ENCODE assay signal across 2 cellular contexts in genomic region chr1:56548566-56548965, GRCh38.
TF ChIP-seq lines count a peak whose summit lies in the region.

No MANE protein-coding gene starts in this region.

TF ChIP-seq in SK-N-SH, 30 proteins besides CTCF, POLR2A, EP300 and RAD21 (continued from another document):
- peak; percentile 16; the same call in 1 of the 2 replicates for TF ChIP-seq PBX3 (IDR thresholded peaks at IDR 0.05)
- no peak for TF ChIP-seq RCOR1 (IDR thresholded peaks at IDR 0.05; ENCODE audit: low read length)
- 0 out of 2 replicates have a peak, but pooled peaks have one; percentile 21 for TF ChIP-seq JUND (IDR thresholded peaks at IDR 0.05)
- no peak for TF ChIP-seq SIN3A (IDR thresholded peaks at IDR 0.05; ENCODE audit: borderline replicate concordance, low read depth, low read length)
- TF ChIP-seq TCF12 (IDR thresholded peaks at IDR 0.05), result no peak
- TF ChIP-seq YY1 (IDR thresholded peaks at IDR 0.05; ENCODE audit: low read depth), result no peak
- no peak for TF ChIP-seq SMC3 (IDR thresholded peaks at IDR 0.05; ENCODE audit: low read depth, low read length)
- 0 out of 2 replicates have a peak, but pooled peaks have one; percentile 3 for TF ChIP-seq FOSL2 (IDR thresholded peaks at IDR 0.05; ENCODE audit: borderline replicate concordance, low read depth)

TF ChIP-seq in SK-N-SH treated with all-trans-retinoic acid at 6 μM for 48 hours, 23 proteins besides CTCF, POLR2A, EP300 and RAD21 (continued from another document):
- TF ChIP-seq PATZ1 (CRISPR knock-in tag; IDR thresholded peaks at IDR 0.05; ENCODE audit: borderline replicate concordance), result no peak
- no peak for TF ChIP-seq CSRNP3 (CRISPR knock-in tag; IDR thresholded peaks at IDR 0.05)
- TF ChIP-seq RARB (CRISPR knock-in tag; IDR thresholded peaks at IDR 0.05), result no peak
- no peak for TF ChIP-seq ESRRG (CRISPR knock-in tag; IDR thresholded peaks at IDR 0.05)
- TF ChIP-seq CREB5 (CRISPR knock-in tag; IDR thresholded peaks at IDR 0.05; ENCODE audit: low read depth), result no peak
- no peak for TF ChIP-seq OSR1 (CRISPR knock-in tag; IDR thresholded peaks at IDR 0.05)
- no peak for TF ChIP-seq TSHZ2 (CRISPR knock-in tag; IDR thresholded peaks at IDR 0.05)
- TF ChIP-seq ZNF70 (CRISPR knock-in tag; IDR thresholded peaks at IDR 0.05), result no peak
- no peak for TF ChIP-seq BACH2 (CRISPR knock-in tag; IDR thresholded peaks at IDR 0.05; ENCODE audit: borderline replicate concordance)
